Comparison of ENCODE assay signal across 8 cellular contexts in genomic region chr20:50071039-50071888, GRCh38. TPM values are rescaled to one million over a fixed set of nuclear protein-coding genes. Genes with fewer than 3 reads are reported as not detected.
DNase-seq lines count a peak whose midpoint lies in the region; ATAC-seq, FAIRE-seq and TF ChIP-seq lines count a peak whose summit lies in the region.

No MANE protein-coding gene starts in this region.

- no peaks in the 10 kb centered on the region for H3K27me3 Mint-ChIP-seq in activated naive CD4-positive, alpha-beta T cell treated with anti-CD3 and anti-CD28 coated beads for 36 hours (ENCODE audit: low read depth)

- ATAC-seq in HCT116, result peak; percentile 99
- ATAC-seq in pancreas, result peak; percentile 99 to 100 (median 99)

- H3K4me1 Mint-ChIP-seq in activated naive CD4-positive, alpha-beta T cell treated with anti-CD3 and anti-CD28 coated beads for 36 hours (ENCODE audit: low read depth), result peaks cover 6% of the 10 kb centered on the region

- peak; percentile 99 for TF ChIP-seq RAD21 in HCT116 (IDR thresholded peaks at IDR 0.05; ENCODE audit: low read depth)

- no peaks in the 10 kb centered on the region for H3K36me3 Mint-ChIP-seq in activated naive CD4-positive, alpha-beta T cell treated with anti-CD3 and anti-CD28 coated beads for 36 hours (ENCODE audit: low read depth)

- intact Hi-C loops in HCT116 (cut with micrococcal nuclease) (loop anchor here (1.0 to 5.0 kb wide), 2 partner anchors 92 to 184 kb away; no protein-coding TSS in a partner anchor), head of caudate nucleus (cut with DNase I) (loop anchor here (1.0 kb wide), 1 partner anchor 92 kb away; no protein-coding TSS in a partner anchor), pancreas (cut with DNase I) (no loop called here), tibial artery (cut with DNase I; ENCODE audit: low total_unique reads) (loop anchor here (1.0 kb wide), 1 partner anchor 93 kb away; no protein-coding TSS in a partner anchor)
- intact Hi-C loops in activated naive CD4-positive, alpha-beta T cell treated with anti-CD3 and anti-CD28 coated beads for 36 hours (cut with micrococcal nuclease), result loop anchor here (1.0 to 2.0 kb wide), 3 partner anchors 92 to 108 kb away; no protein-coding TSS in a partner anchor

- peak; percentile 96 to 99 (median 98) for TF ChIP-seq CTCF in HCT116 (IDR thresholded peaks at IDR 0.05 in 2 of 3, conservative IDR thresholded peaks at IDR 0.05 in 1 of 3; ENCODE audit: borderline replicate concordance in 1 of 3, insufficient read depth in 1 of 3, low read depth in 2 of 3, low read length in 2 of 3)
- TF ChIP-seq CTCF in NB4 (IDR thresholded peaks at IDR 0.05; ENCODE audit: low read depth, low read length), result peak; percentile 96
- TF ChIP-seq CTCF in pancreas (IDR thresholded peaks at IDR 0.05), result peak; percentile 98 to 100 (median 100)
- peak; percentile 100 for TF ChIP-seq CTCF in tibial artery (IDR thresholded peaks at IDR 0.05)

- H3K4me3 ChIP-seq in HCT116 (replicated peaks in 1 of 2; ENCODE audit: low read depth in 1 of 2, low read length in 2 of 2) (peak overlapping the region; percentile 20 to 38; a peak in 3 of 4 replicates), NB4 (ENCODE audit: low read depth, low read length) (peak overlapping the region; percentile 40), SK-N-MC (peak overlapping the region; percentile 84), pancreas (peak overlapping the region in 1 of 4 donors; percentile 36), tibial artery (peak overlapping the region; percentile 28 to 32)

- POLR2A ChIA-PET in HCT116 (lab: Charles Lee), result interaction anchor here (0.5 to 2.6 kb wide), 7 partner anchors 33 to 124 kb away, joined by 3 to 9 read pairs (median 5); no protein-coding TSS in a partner anchor

- H3K27ac ChIP-seq in HCT116 (ENCODE audit: low read depth, low read length), result no peak overlapping the region
- H3K27ac ChIP-seq in SK-N-MC, result no peak overlapping the region
- H3K27ac ChIP-seq in pancreas, result no peak overlapping the region
- H3K27ac ChIP-seq in tibial artery, result no peak overlapping the region

- H3K9me3 Mint-ChIP-seq in activated naive CD4-positive, alpha-beta T cell treated with anti-CD3 and anti-CD28 coated beads for 36 hours, result no peaks in the 10 kb centered on the region

- RAD21 ChIA-PET in HCT116 (lab: Charles Lee; ENCODE audit: low non-redundant PET in 1 of 2, low total read pairs in 2 of 2, uncharacterized antibody in 2 of 2, unreplicated experiment in 2 of 2), result interaction anchor here (0.7 to 3.5 kb wide), 9 partner anchors 15 to 250 kb away, joined by 3 to 25 read pairs (median 4); no protein-coding TSS in a partner anchor

- no TSS peak for BruUV-seq in HCT116 (replicated peaks; lab: Mats Ljungman, UMichigan)

- H2AFZ ChIP-seq in HCT116 (ENCODE audit: low read depth, low read length, poor library complexity, severe bottlenecking), result peak overlapping the region; percentile 28

- H3K36me3 ChIP-seq in HCT116 (ENCODE audit: control insufficient read depth in 1 of 2, insufficient read depth in 2 of 2, low read length in 2 of 2), result no peaks in the 10 kb centered on the region
- H3K36me3 ChIP-seq in SK-N-MC (ENCODE audit: insufficient read depth, low read length), result no peaks in the 10 kb centered on the region
- no peaks in the 10 kb centered on the region for H3K36me3 ChIP-seq in pancreas
- H3K36me3 ChIP-seq in tibial artery, result no peaks in the 10 kb centered on the region

- H3K4me2 ChIP-seq in HCT116 (ENCODE audit: low read length), result peak overlapping the region; percentile 64

- no peaks in the 10 kb centered on the region for H3K9me3 ChIP-seq in HCT116 (ENCODE audit: control insufficient read depth in 1 of 2, insufficient read depth in 1 of 2, low read depth in 1 of 2, low read length in 2 of 2)
- H3K9me3 ChIP-seq in SK-N-MC (ENCODE audit: low read depth, low read length), result no peaks in the 10 kb centered on the region
- no peaks in the 10 kb centered on the region for H3K9me3 ChIP-seq in pancreas
- no peaks in the 10 kb centered on the region for H3K9me3 ChIP-seq in tibial artery

- DNase-seq in DMS79 (lab: John Stamatoyannopoulos, UW), result peak; percentile 37
- DNase-seq in HCT116 (ENCODE audit: low read depth, low spot score), result peak; percentile 48
- DNase-seq in NB4 (ENCODE audit: low read depth), result peak; percentile 86
- no peak for DNase-seq in SK-N-MC (ENCODE audit: low read depth, low spot score)
- DNase-seq in activated naive CD4-positive, alpha-beta T cell treated with anti-CD3 and anti-CD28 coated beads for 36 hours, result peak; percentile 92
- DNase-seq in head of caudate nucleus, result peak; percentile 75 to 98 (median 92)
- DNase-seq in pancreas, result peak; percentile 76 to 100 (median 92)
- peak; percentile 86 to 91 for DNase-seq in tibial artery

- FAIRE-seq in pancreas (lab: Jason Lieb, UNC), result no peak

- no peak for TF ChIP-seq POLR2A in HCT116 (IDR thresholded peaks at IDR 0.05; ENCODE audit: borderline replicate concordance, extremely low read depth, insufficient read depth, insufficient read length)
- no peak for TF ChIP-seq POLR2A in NB4 (IDR thresholded peaks at IDR 0.05; ENCODE audit: extremely low read depth, insufficient read length)

- CTCF ChIA-PET in HCT116 (lab: Charles Lee), result interaction anchor here (0.6 to 4.6 kb wide), 38 partner anchors 8 to 530 kb away, joined by 3 to 128 read pairs (median 4); partner anchors contain the start of genes RNF114 and SPATA2
- CTCF ChIA-PET in activated naive CD4-positive, alpha-beta T cell treated with anti-CD3 and anti-CD28 coated beads for 36 hours (lab: Charles Lee), result interaction anchor here (0.5 to 14.0 kb wide), 53 partner anchors 9 to 477 kb away, joined by 3 to 248 read pairs (median 4); partner anchors contain the start of genes SNAI1 and UBE2V1

- no peaks in the 10 kb centered on the region for H3K27me3 ChIP-seq in HCT116 (ENCODE audit: insufficient read depth, low read length)
- no peaks in the 10 kb centered on the region for H3K27me3 ChIP-seq in pancreas
- H3K27me3 ChIP-seq in tibial artery, result peaks cover 0 to 19% of the 10 kb centered on the region in 2 donors

- no peaks in the 10 kb centered on the region for H4K20me1 ChIP-seq in HCT116 (ENCODE audit: insufficient read depth)

- no peak overlapping the region for H3K27ac Mint-ChIP-seq in activated naive CD4-positive, alpha-beta T cell treated with anti-CD3 and anti-CD28 coated beads for 36 hours

- peak overlapping the region; percentile 71 for H3K4me3 Mint-ChIP-seq in activated naive CD4-positive, alpha-beta T cell treated with anti-CD3 and anti-CD28 coated beads for 36 hours

- H3K9me2 ChIP-seq in HCT116 (ENCODE audit: insufficient read depth), result no peaks in the 10 kb centered on the region

- 11 to 12% methylated on average over 45 to 48 of the region's 48 CpGs for WGBS in pancreas, 2 donors

- no peaks in the 10 kb centered on the region for H3K79me2 ChIP-seq in HCT116 (ENCODE audit: insufficient read depth, low read length)

- H3K4me1 ChIP-seq in HCT116 (ENCODE audit: control insufficient read depth in 1 of 2, insufficient read depth in 2 of 2, low read length in 2 of 2) (peaks cover 3 to 14% of the 10 kb centered on the region in 2 experiments; a peak in 3 of 4 replicates), pancreas (no peaks in the 10 kb centered on the region), tibial artery (peaks cover 0 to 16% (median 5%) of the 10 kb centered on the region in 4 donors)

- peak overlapping the region; percentile 34 for H3K9ac ChIP-seq in HCT116 (ENCODE audit: low read length)
- peak overlapping the region; percentile 63 for H3K9ac ChIP-seq in SK-N-MC (ENCODE audit: insufficient read length)

TF ChIP-seq in HCT116, 20 proteins besides CTCF, POLR2A, EP300 and RAD21:
- TF ChIP-seq EZH2phosphoT487 (IDR thresholded peaks at IDR 0.05; ENCODE audit: borderline replicate concordance) (no peak), EZH2 (IDR thresholded peaks at IDR 0.05) (no peak), YY1 (IDR thresholded peaks at IDR 0.05; ENCODE audit: extremely low read depth, insufficient replicate concordance, low read depth, low read length) (no peak), EGR1 (IDR thresholded peaks at IDR 0.05; ENCODE audit: low read depth) (no peak), SRF (IDR thresholded peaks at IDR 0.05; ENCODE audit: low read depth) (no peak), SIN3A (IDR thresholded peaks at IDR 0.05; ENCODE audit: low read depth) (no peak)
- TF ChIP-seq, protein P1, sequence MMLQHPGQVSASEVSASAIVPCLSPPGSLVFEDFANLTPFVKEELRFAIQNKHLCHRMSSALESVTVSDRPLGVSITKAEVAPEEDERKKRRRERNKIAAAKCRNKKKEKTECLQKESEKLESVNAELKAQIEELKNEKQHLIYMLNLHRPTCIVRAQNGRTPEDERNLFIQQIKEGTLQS (IDR thresholded peaks at IDR 0.05), result no peak
- TF ChIP-seq, protein P2, sequence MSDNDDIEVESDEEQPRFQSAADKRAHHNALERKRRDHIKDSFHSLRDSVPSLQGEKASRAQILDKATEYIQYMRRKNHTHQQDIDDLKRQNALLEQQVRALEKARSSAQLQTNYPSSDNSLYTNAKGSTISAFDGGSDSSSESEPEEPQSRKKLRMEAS (IDR thresholded peaks at IDR 0.05), result peak; percentile 77; the same call in 1 of the 2 replicates

RNA-seq across cellular contexts. Expression of gene UBE2V1, which starts 41.7 kb away (rescaled TPM):
- total RNA-seq in HCT116 (2021; ENCODE audit: unreplicated experiment) (114 TPM), pancreas (10 to 100 TPM; 43.6 to 61.7 (median 53.3) TPM)
- polyA plus RNA-seq in HCT116 (2012), result 69.3 and 94.4 TPM in 2 replicates
- 100 to 1,000 TPM; 124 to 137 TPM for total RNA-seq in activated naive CD4-positive, alpha-beta T cell treated with anti-CD3 and anti-CD28 coated beads for 36 hours
- polyA plus RNA-seq in pancreas, result 10 to 100 TPM; 37.9 to 59.3 TPM

Comparison
In these comparisons a context has a peak if more than half of its experiments do, and no peak if none do; other contexts are left out.
1. intact Hi-C loops: an anchor here in HCT116 (1.0 to 5.0 kb wide), activated naive CD4-positive, alpha-beta T cell treated with anti-CD3 and anti-CD28 coated beads for 36 hours (1.0 to 2.0 kb wide), head of caudate nucleus (1.0 kb wide) and tibial artery (1.0 kb wide); none called in pancreas.